Comparison of ENCODE assay signal across 8 cellular contexts in genomic region chr5:174418809-174419522, GRCh38.
DNase-seq lines count a peak whose midpoint lies in the region; ATAC-seq and TF ChIP-seq lines count a peak whose summit lies in the region.

No MANE protein-coding gene starts in this region.

- H3K27me3 Mint-ChIP-seq in brain = peaks cover 47% of the 10 kb centered on the region
- peaks cover 16 to 37% (median 25%) of the 10 kb centered on the region in 5 donors for H3K27me3 Mint-ChIP-seq in naive thymus-derived CD4-positive, alpha-beta T cell
- H3K27me3 Mint-ChIP-seq in activated T-helper 1 cell treated with anti-CD3 and anti-CD28 coated beads, Interleukin-12 subunit alpha, Interleukin-12 subunit beta, Interleukin-2, Interleukin-4 antibody, amounts not matched to agents 30 ng/mL and 10 ng/mL and 1 ng/mL, durations not matched to agents 14 hours and 24 hours and 36 hours (ENCODE audit: insufficient read depth) = peaks cover 9% of the 10 kb centered on the region

- peak overlapping the region in 3 of 5 experiments; percentile 13 to 85 (median 84) for H3K27ac Mint-ChIP-seq in brain
- peak overlapping the region in 3 of 9 donors; percentile 14 to 55 (median 26) for H3K27ac Mint-ChIP-seq in naive thymus-derived CD4-positive, alpha-beta T cell
- H3K27ac Mint-ChIP-seq in activated T-helper 1 cell treated with anti-CD3 and anti-CD28 coated beads, Interleukin-12 subunit alpha, Interleukin-12 subunit beta, Interleukin-2, Interleukin-4 antibody, amounts not matched to agents 30 ng/mL and 10 ng/mL and 1 ng/mL, durations not matched to agents 14 hours and 24 hours and 36 hours = no peak overlapping the region

- no peak overlapping the region for H3K4me3 ChIP-seq in naive thymus-derived CD4-positive, alpha-beta T cell (ENCODE audit: low read length)

- H3K9me3 ChIP-seq in naive thymus-derived CD4-positive, alpha-beta T cell (ENCODE audit: control insufficient read depth in 2 of 3, low read length in 3 of 3) = no peaks in the 10 kb centered on the region

- H3K27ac ChIP-seq in naive thymus-derived CD4-positive, alpha-beta T cell (ENCODE audit: low read depth, low read length) = no peak overlapping the region

- H3K4me1 ChIP-seq in naive thymus-derived CD4-positive, alpha-beta T cell (ENCODE audit: control insufficient read depth in 2 of 2, insufficient read depth in 2 of 2, low read length in 2 of 2) = no peaks in the 10 kb centered on the region

- intact Hi-C loops in naive thymus-derived CD4-positive, alpha-beta T cell (cut with micrococcal nuclease) = loop anchor here in 1 of 2 donors (5.0 kb wide), 1 partner anchor 503 kb away; no protein-coding TSS in a partner anchor
- intact Hi-C loops in activated T-helper 1 cell treated with anti-CD3 and anti-CD28 coated beads, Interleukin-12 subunit alpha, Interleukin-12 subunit beta, Interleukin-2, Interleukin-4 antibody, amounts not matched to agents 30 ng/mL and 10 ng/mL and 1 ng/mL, durations not matched to agents 14 hours and 24 hours and 36 hours (cut with micrococcal nuclease) = loop anchor here (1.0 to 2.0 kb wide), 2 partner anchors 374 to 518 kb away; no protein-coding TSS in a partner anchor

- no peaks in the 10 kb centered on the region for H3K36me3 ChIP-seq in naive thymus-derived CD4-positive, alpha-beta T cell (ENCODE audit: control insufficient read depth in 2 of 3, insufficient read depth in 3 of 3, low read length in 3 of 3)

- CTCF ChIA-PET in naive thymus-derived CD4-positive, alpha-beta T cell (lab: Charles Lee) = interaction anchor here (1.0 to 2.2 kb wide), 5 partner anchors 9 to 515 kb away, joined by 3 to 7 read pairs (median 4); no protein-coding TSS in a partner anchor

- H3K27me3 ChIP-seq in naive thymus-derived CD4-positive, alpha-beta T cell (ENCODE audit: control insufficient read depth in 2 of 2, insufficient read depth in 2 of 2, low read length in 2 of 2) = no peaks in the 10 kb centered on the region

- TF ChIP-seq CTCF in brain (conservative IDR thresholded peaks at IDR 0.05) = no peak

- no peak for DNase-seq in naive thymus-derived CD4-positive, alpha-beta T cell
- no peak for DNase-seq in NCI-H2171 (lab: John Stamatoyannopoulos, UW)
- DNase-seq in activated T-helper 1 cell treated with anti-CD3 and anti-CD28 coated beads, Interleukin-12 subunit alpha, Interleukin-12 subunit beta, Interleukin-2, Interleukin-4 antibody, amounts not matched to agents 30 ng/mL and 10 ng/mL and 1 ng/mL, durations not matched to agents 14 hours and 24 hours and 36 hours (ENCODE audit: low spot score) = no peak

- peaks cover 31% of the 10 kb centered on the region for H3K4me1 Mint-ChIP-seq in brain
- peaks cover 6 to 18% (median 16%) of the 10 kb centered on the region in 7 donors for H3K4me1 Mint-ChIP-seq in naive thymus-derived CD4-positive, alpha-beta T cell
- peaks cover 7% of the 10 kb centered on the region for H3K4me1 Mint-ChIP-seq in activated T-helper 1 cell treated with anti-CD3 and anti-CD28 coated beads, Interleukin-12 subunit alpha, Interleukin-12 subunit beta, Interleukin-2, Interleukin-4 antibody, amounts not matched to agents 30 ng/mL and 10 ng/mL and 1 ng/mL, durations not matched to agents 14 hours and 24 hours and 36 hours (ENCODE audit: low read depth)

- ATAC-seq in GM19043 (IDR thresholded peaks at IDR 0.05; ENCODE audit: low read depth, unreplicated experiment) (peak; percentile 29), HG03175 (IDR thresholded peaks at IDR 0.05; ENCODE audit: unreplicated experiment) (peak; percentile 20), HG02763 (IDR thresholded peaks at IDR 0.05; ENCODE audit: unreplicated experiment) (no peak), GM19452 (IDR thresholded peaks at IDR 0.05; ENCODE audit: unreplicated experiment) (no peak)
- peak; percentile 29 for ATAC-seq in naive thymus-derived CD4-positive, alpha-beta T cell

- POLR2A ChIA-PET in naive thymus-derived CD4-positive, alpha-beta T cell (lab: Charles Lee) = no interaction called here

- H3K4me3 Mint-ChIP-seq in brain = peak overlapping the region; percentile 75 to 83 (median 81)
- H3K4me3 Mint-ChIP-seq in naive thymus-derived CD4-positive, alpha-beta T cell = peak overlapping the region; percentile 53 to 83 (median 72)
- no peak overlapping the region for H3K4me3 Mint-ChIP-seq in activated T-helper 1 cell treated with anti-CD3 and anti-CD28 coated beads, Interleukin-12 subunit alpha, Interleukin-12 subunit beta, Interleukin-2, Interleukin-4 antibody, amounts not matched to agents 30 ng/mL and 10 ng/mL and 1 ng/mL, durations not matched to agents 14 hours and 24 hours and 36 hours

- no peaks in the 10 kb centered on the region for H3K36me3 Mint-ChIP-seq in brain
- no peaks in the 10 kb centered on the region for H3K36me3 Mint-ChIP-seq in naive thymus-derived CD4-positive, alpha-beta T cell
- H3K36me3 Mint-ChIP-seq in activated T-helper 1 cell treated with anti-CD3 and anti-CD28 coated beads, Interleukin-12 subunit alpha, Interleukin-12 subunit beta, Interleukin-2, Interleukin-4 antibody, amounts not matched to agents 30 ng/mL and 10 ng/mL and 1 ng/mL, durations not matched to agents 14 hours and 24 hours and 36 hours (ENCODE audit: low read depth) = no peaks in the 10 kb centered on the region

- peaks cover 0 to 3% (median 0%) of the 10 kb centered on the region in 5 experiments for H3K9me3 Mint-ChIP-seq in brain
- peaks cover 0 to 4% (median 0%) of the 10 kb centered on the region in 11 donors for H3K9me3 Mint-ChIP-seq in naive thymus-derived CD4-positive, alpha-beta T cell
- no peaks in the 10 kb centered on the region for H3K9me3 Mint-ChIP-seq in activated T-helper 1 cell treated with anti-CD3 and anti-CD28 coated beads, Interleukin-12 subunit alpha, Interleukin-12 subunit beta, Interleukin-2, Interleukin-4 antibody, amounts not matched to agents 30 ng/mL and 10 ng/mL and 1 ng/mL, durations not matched to agents 14 hours and 24 hours and 36 hours

Comparison
In these comparisons a context has a peak if more than half of its experiments do, and no peak if none do; other contexts are left out.
1. ATAC-seq: peak in GM19043 (single experiment), HG03175 (single experiment) and naive thymus-derived CD4-positive, alpha-beta T cell (single experiment); none in HG02763 (single experiment) and GM19452 (single experiment).